ENCODE assay signal across 12 cellular contexts in genomic region chr11:128575956-128576340, GRCh38. TPM values are rescaled to one million over a fixed set of nuclear protein-coding genes. Genes with fewer than 3 reads are reported as not detected.
A peak's percentile ranks its signal among the peaks of the same experiment; 100 is the strongest.
DNase-seq lines count a peak whose midpoint lies in the region; ATAC-seq and TF ChIP-seq lines count a peak whose summit lies in the region.
"Had no signal": no experiment of that assay in that cellular context is flagged by ENCODE, and none has a peak within 500 bp of the region (broad histone marks: within the 10 kb centered on the region; RNA-seq: fewer than 3 reads in every experiment).

No MANE protein-coding gene starts in this region.

- H3K9ac ChIP-seq in PC-3 (ENCODE audit: low read length) (no peak overlapping the region), subcutaneous abdominal adipose tissue (ENCODE audit: low read length in 5 of 5) (peak overlapping the region in 2 of 5 donors; percentile 12 to 42)

- 0 out of 2 replicates have a peak, but pooled peaks have one; percentile 18 for ATAC-seq in PC-3
- ATAC-seq: A549 had no signal

- no peak overlapping the region for H3K27ac ChIP-seq in PC-3 (ENCODE audit: low read length)
- H3K27ac ChIP-seq in subcutaneous abdominal adipose tissue (ENCODE audit: low read depth, low read length): peak overlapping the region; percentile 73
- H3K27ac ChIP-seq: A549 had no signal

- H4K20me1 ChIP-seq in PC-3 (ENCODE audit: low read length): no peaks in the 10 kb centered on the region

- intact Hi-C loops in PC-3 (cut with micrococcal nuclease): no loop called here

- H3F3A ChIP-seq in PC-3 (ENCODE audit: low read length, unreplicated experiment): no peaks in the 10 kb centered on the region

- DNase-seq in NCI-H510A treated with DMSO at 0.1 percent for 48 hours (lab: John Stamatoyannopoulos, UW) (peak; percentile 35), NCI-H510A (lab: John Stamatoyannopoulos, UW) (no peak), PC-3 (no peak), kidney tubule cell (ENCODE audit: low spot score) (peak; percentile 18), SIG-M5 (lab: John Stamatoyannopoulos, UW) (no peak), HuH-7 (ENCODE audit: low spot score) (no peak)
- DNase-seq in stimulated activated naive CD4-positive, alpha-beta T cell (lab: John Stamatoyannopoulos, UW): no peak
- DNase-seq: activated CD8-positive, alpha-beta memory T cell treated with anti-CD3 and anti-CD28 coated beads for 24 hours; stimulated activated CD4-positive, alpha-beta T cell treated with anti-CD3 and anti-CD28 coated beads, Interleukin-4, amount 100 ng/mL, for 4 hours had no signal

- H3K4me2 ChIP-seq in PC-3 (ENCODE audit: low read length): no peak overlapping the region
- H3K4me2 ChIP-seq: A549 had no signal

- no peaks in the 10 kb centered on the region for H3K9me3 ChIP-seq in PC-3 (ENCODE audit: low read length)
- peaks cover 0 to 3% (median 0%) of the 10 kb centered on the region in 5 donors for H3K9me3 ChIP-seq in subcutaneous abdominal adipose tissue (ENCODE audit: control insufficient read depth in 5 of 5, low read length in 5 of 5)
- H3K9me3 ChIP-seq: A549 had no signal

- H3K4me3 ChIP-seq in PC-3 (ENCODE audit: low read length) (no peak overlapping the region), subcutaneous abdominal adipose tissue (ENCODE audit: low read depth in 1 of 5, low read length in 5 of 5) (peak overlapping the region in 1 of 5 donors; percentile 32)
- H3K4me3 ChIP-seq: A549, coronary artery had no signal

- no peaks in the 10 kb centered on the region for H3K9me2 ChIP-seq in PC-3 (replicated peaks; ENCODE audit: low read length)

- BruUV-seq in PC-3 (replicated peaks; lab: Mats Ljungman, UMichigan): no TSS peak

- TF ChIP-seq CTCF in PC-3 (conservative IDR thresholded peaks at IDR 0.05; ENCODE audit: low read depth, low read length): no peak

- no peaks in the 10 kb centered on the region for H3K79me2 ChIP-seq in PC-3 (ENCODE audit: low read length)

- no peak overlapping the region for H2AFZ ChIP-seq in PC-3 (ENCODE audit: low read length)

- no peaks in the 10 kb centered on the region for H3K27me3 ChIP-seq in PC-3 (ENCODE audit: low read length)
- peaks cover 0 to 5% (median 0%) of the 10 kb centered on the region in 5 donors for H3K27me3 ChIP-seq in subcutaneous abdominal adipose tissue (ENCODE audit: control insufficient read depth in 5 of 5, insufficient read depth in 4 of 5, low read length in 5 of 5)

- H3K4me1 ChIP-seq in PC-3 (ENCODE audit: insufficient read depth, low read length) (peaks cover 22% of the 10 kb centered on the region), subcutaneous abdominal adipose tissue (ENCODE audit: control insufficient read depth in 5 of 5, insufficient read depth in 5 of 5, low read length in 5 of 5) (peaks cover 5 to 56% (median 23%) of the 10 kb centered on the region in 5 donors)
- H3K4me1 ChIP-seq: A549 had no signal

- POLR2A ChIA-PET in PC-3 (lab: Charles Lee; ENCODE audit: unreplicated experiment): no interaction called here

- H3K36me3 ChIP-seq in PC-3 (ENCODE audit: low read depth, low read length): no peaks in the 10 kb centered on the region
- no peaks in the 10 kb centered on the region for H3K36me3 ChIP-seq in subcutaneous abdominal adipose tissue (ENCODE audit: control insufficient read depth in 5 of 5, insufficient read depth in 5 of 5, low read length in 5 of 5)

- CTCF ChIA-PET in PC-3 (lab: Charles Lee): interaction anchor here (0.6 kb wide), 1 partner anchor 56 kb away, joined by 3 read pairs; no protein-coding TSS in a partner anchor

RNA-seq across cellular contexts. Expression of gene ETS1, which starts 11.4 kb away (rescaled TPM):
- 52.0 and 59.5 TPM in 2 replicates for total RNA-seq in PC-3 (2014; rRNA removed)

Comparison
In these comparisons a context has a peak if more than half of its experiments do, and no peak if none do; other contexts are left out.
1. DNase-seq: peak in NCI-H510A treated with DMSO at 0.1 percent for 48 hours (single experiment) and kidney tubule cell (single experiment); none in NCI-H510A (single experiment), PC-3 (single experiment), stimulated activated naive CD4-positive, alpha-beta T cell (0 of 6), SIG-M5 (single experiment) and HuH-7 (single experiment).